In the genomic region with DNA sequence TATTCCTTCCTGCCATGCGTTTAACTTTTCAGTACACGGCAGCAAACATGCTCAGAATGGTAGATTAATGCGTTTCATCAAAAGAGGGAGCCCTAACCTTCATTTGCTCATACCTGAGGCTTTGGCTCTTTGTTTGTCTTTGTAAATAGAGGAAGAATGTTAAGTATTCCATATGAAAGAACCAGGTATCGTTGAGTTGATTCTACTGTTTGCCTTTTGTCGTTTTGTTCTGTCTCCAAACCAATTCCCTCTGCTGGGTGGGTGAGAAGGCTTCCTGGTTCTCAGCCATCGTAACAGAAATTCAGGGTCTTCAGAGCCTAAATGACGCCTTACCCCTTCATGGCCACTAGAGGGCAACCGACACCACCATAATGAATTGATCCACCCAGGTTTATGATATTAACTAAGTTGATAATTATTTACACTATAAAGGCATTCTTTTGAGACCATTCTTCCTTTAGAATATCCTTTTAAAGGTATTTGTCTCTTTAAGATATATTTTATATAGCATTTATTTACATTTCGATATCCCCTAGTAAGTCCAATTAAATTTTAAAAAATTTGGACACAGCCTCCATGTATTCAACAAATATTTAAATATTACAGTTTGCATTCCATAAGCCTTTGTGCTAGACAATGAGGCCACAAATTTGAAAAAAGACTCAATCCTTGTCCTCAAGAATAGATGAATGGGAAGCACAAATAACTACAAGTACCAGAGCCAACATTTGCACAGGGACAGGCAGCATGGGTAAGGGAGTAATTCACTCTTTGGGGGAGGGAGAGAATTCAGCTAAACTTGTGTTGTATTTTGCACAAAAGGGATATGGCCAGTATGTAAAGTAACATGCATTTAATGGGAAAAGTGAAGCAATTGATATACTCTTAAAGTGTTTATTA, we compare ENCODE assay signal across 8 cellular contexts. TPM values are rescaled to one million over a fixed set of nuclear protein-coding genes. Genes with fewer than 3 reads are reported as not detected.
DNase-seq lines count a peak whose midpoint lies in the region; ATAC-seq and TF ChIP-seq lines count a peak whose summit lies in the region.

No MANE protein-coding gene starts in this region.

- no peaks in the 10 kb centered on the region for H3K4me1 ChIP-seq in upper lobe of right lung

- intact Hi-C loops in upper lobe of right lung (cut with DNase I), result loop anchor here (5.0 kb wide), 1 partner anchor 146 kb away; no protein-coding TSS in a partner anchor

- peak overlapping the region; percentile 73 for H3K27ac ChIP-seq in upper lobe of right lung

- peaks cover 5% of the 10 kb centered on the region for H3K27me3 ChIP-seq in upper lobe of right lung

- DNase-seq in Daoy (ENCODE audit: low read depth) (peak; percentile 59), HuH-7.5 (ENCODE audit: low spot score) (peak; percentile 67), OCI-M1 (lab: John Stamatoyannopoulos, UW) (peak; percentile 81), foreskin fibroblast (peak; percentile 36 to 83), omental fat pad (ENCODE audit: low spot score) (no peak), upper lobe of right lung (no peak)
- DNase-seq in activated T-helper 1 cell treated with anti-CD3 and anti-CD28 coated beads, Interleukin-2, amount 50 U/mL, for 16 hours (ENCODE audit: low read depth in 1 of 2, low spot score in 1 of 2), result peak; percentile 9 to 11

- peak; percentile 77 for TF ChIP-seq CTCF in foreskin fibroblast (IDR thresholded peaks at IDR 0.05; ENCODE audit: low read depth, low read length)
- TF ChIP-seq CTCF in omental fat pad (IDR thresholded peaks at IDR 0.05), result peak in 1 of 3 donors; percentile 88
- peak; percentile 94 for TF ChIP-seq CTCF in upper lobe of right lung (IDR thresholded peaks at IDR 0.05)

- H3K36me3 ChIP-seq in upper lobe of right lung, result no peaks in the 10 kb centered on the region

- ATAC-seq in GM21717 (IDR thresholded peaks at IDR 0.05; ENCODE audit: unreplicated experiment), result peak; percentile 80
- ATAC-seq in omental fat pad (ENCODE audit: low FRiP score), result peak; percentile 74
- peak; percentile 81 for ATAC-seq in upper lobe of right lung

- H3K9me3 ChIP-seq in upper lobe of right lung, result no peaks in the 10 kb centered on the region

- H3K4me3 ChIP-seq in foreskin fibroblast (ENCODE audit: low read depth in 1 of 2, low read length in 2 of 2) (peak overlapping the region; percentile 30 to 33), upper lobe of right lung (peak overlapping the region; percentile 24)

RNA-seq across cellular contexts. Expression of gene TIMM21, which starts 48.1 kb away (rescaled TPM):
- total RNA-seq in Daoy (2014; rRNA removed; shearing (Covaris generic)), result 40.9 and 57.9 TPM in 2 replicates
- total RNA-seq in omental fat pad (10 to 100 TPM; 33.9 to 44.5 (median 38.8) TPM), upper lobe of right lung (20.2 TPM)

RNA-seq across cellular contexts. Expression of gene FBXO15, which starts 48.8 kb away (rescaled TPM):
- total RNA-seq in Daoy (2014; rRNA removed; shearing (Covaris generic)), result 0.63 and 0.91 TPM in 2 replicates
- total RNA-seq in omental fat pad, result under 1 TPM in 3 of 4 donors, not detected in 1; 0.28 to 0.60 (median 0.50) TPM
- total RNA-seq in upper lobe of right lung, result 0.81 TPM

Comparison
In these comparisons a context has a peak if more than half of its experiments do, and no peak if none do; other contexts are left out.
1. DNase-seq: peak in Daoy (single experiment), HuH-7.5 (single experiment), OCI-M1 (single experiment), activated T-helper 1 cell treated with anti-CD3 and anti-CD28 coated beads, Interleukin-2, amount 50 U/mL, for 16 hours (2 of 2) and foreskin fibroblast (2 of 2); none in omental fat pad (single experiment) and upper lobe of right lung (single experiment).
2. Peak in every context shown above with its lines, with median percentiles within 50 percentile points of each other: ATAC-seq.